ENCODE assay signal across 26 cellular contexts in the genomic region with DNA sequence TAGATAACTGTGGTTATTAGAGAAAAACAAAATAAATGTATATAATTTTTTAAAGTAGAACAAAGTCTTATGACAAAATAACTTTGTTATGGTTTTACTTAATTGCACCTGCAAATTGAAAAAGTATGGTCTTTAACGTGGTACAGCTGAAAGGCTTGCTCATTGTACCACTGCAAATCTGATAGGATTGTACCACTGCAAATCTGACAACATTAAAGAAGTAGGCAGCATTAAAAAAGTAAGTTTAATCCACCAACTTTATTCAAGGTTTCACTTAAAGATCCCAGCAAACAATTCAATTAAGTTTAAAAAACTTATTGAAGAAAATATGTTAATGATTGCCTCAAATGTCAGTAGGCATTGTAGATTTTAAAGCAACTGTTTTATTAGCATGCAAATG. TPM values are rescaled to one million over a fixed set of nuclear protein-coding genes. Genes with fewer than 3 reads are reported as not detected.
"Had no signal": no experiment of that assay in that cellular context is flagged by ENCODE, and none has a peak within 500 bp of the region (broad histone marks: within the 10 kb centered on the region; RNA-seq: fewer than 3 reads in every experiment).

No MANE protein-coding gene starts in this region.

- H3K9me3 Mint-ChIP-seq: nephron; stimulated activated effector memory CD8-positive, alpha-beta T cell treated with anti-CD3 and anti-CD28 coated beads, Interleukin-12 subunit alpha, Interleukin-12 subunit beta, amount 100 ng/mL, for 72 hours; stimulated activated naive CD8-positive, alpha-beta T cell treated with anti-CD3 and anti-CD28 coated beads, Interleukin-15, Interleukin-2, amounts not matched to agents 100 ng/mL and 50 ng/mL, for 24 hours had no signal

- H3K36me3 ChIP-seq: left lung, lower lobe of right lung, ovary, sigmoid colon, spleen, suprapubic skin, thoracic aorta, tibial artery, upper lobe of right lung had no signal

- ATAC-seq: left colon; left lung; lower lobe of right lung; naive thymus-derived CD8-positive, alpha-beta T cell; right cardiac atrium; stimulated activated effector memory CD8-positive, alpha-beta T cell treated with anti-CD3 and anti-CD28 coated beads, Interleukin-12 subunit alpha, Interleukin-12 subunit beta, amount 100 ng/mL, for 72 hours; upper lobe of right lung had no signal

- H3K27ac Mint-ChIP-seq: naive thymus-derived CD8-positive, alpha-beta T cell; nephron; progenitor cell of endocrine pancreas; stimulated activated effector memory CD8-positive, alpha-beta T cell treated with anti-CD3 and anti-CD28 coated beads, Interleukin-12 subunit alpha, Interleukin-12 subunit beta, amount 100 ng/mL, for 72 hours; stimulated activated naive CD8-positive, alpha-beta T cell treated with anti-CD3 and anti-CD28 coated beads, Interleukin-15, Interleukin-2, amounts not matched to agents 100 ng/mL and 50 ng/mL, for 24 hours had no signal

- H3K27me3 ChIP-seq: ovary had no signal

- H3K9me3 ChIP-seq: left lung, lower lobe of right lung, ovary, sigmoid colon, spleen, suprapubic skin, thoracic aorta, tibial artery, upper lobe of right lung had no signal

- H3K4me3 Mint-ChIP-seq: naive thymus-derived CD8-positive, alpha-beta T cell; stimulated activated effector memory CD8-positive, alpha-beta T cell treated with anti-CD3 and anti-CD28 coated beads, Interleukin-12 subunit alpha, Interleukin-12 subunit beta, amount 100 ng/mL, for 72 hours; stimulated activated naive CD8-positive, alpha-beta T cell treated with anti-CD3 and anti-CD28 coated beads, Interleukin-15, Interleukin-2, amounts not matched to agents 100 ng/mL and 50 ng/mL, for 24 hours had no signal

- H3K27ac ChIP-seq: hepatocyte, left lung, lower lobe of right lung, ovary, sigmoid colon, spleen, suprapubic skin, thoracic aorta, tibial artery, upper lobe of right lung had no signal

- H3K36me3 Mint-ChIP-seq: stimulated activated effector memory CD8-positive, alpha-beta T cell treated with anti-CD3 and anti-CD28 coated beads, Interleukin-12 subunit alpha, Interleukin-12 subunit beta, amount 100 ng/mL, for 72 hours had no signal

- H3K4me3 ChIP-seq: hepatocyte, left lung, lower lobe of right lung, ovary, sigmoid colon, spleen, suprapubic skin, thoracic aorta, tibial artery, upper lobe of right lung had no signal

- DNase-seq: kidney; left colon; left lung; lower lobe of right lung; mammary epithelial cell; mesenchymal stem cell; naive thymus-derived CD8-positive, alpha-beta T cell; ovary; retina; right cardiac atrium; sigmoid colon; small intestine; spleen; stimulated activated CD4-positive, alpha-beta T cell treated with anti-CD3 and anti-CD28 coated beads, Interleukin-4, amount 100 ng/mL, for 24 hours; stimulated activated naive CD4-positive, alpha-beta T cell; tibial artery; trophoblast cell; upper lobe of right lung had no signal

RNA-seq across cellular contexts. Expression of a gene that starts 4.7 kb away (rescaled TPM):
- total RNA-seq: mammary epithelial cell; naive thymus-derived CD8-positive, alpha-beta T cell; spleen; thoracic aorta had no signal
- polyA plus RNA-seq: mammary epithelial cell; naive thymus-derived CD8-positive, alpha-beta T cell; right cardiac atrium had no signal

RNA-seq across cellular contexts. Expression of a gene that starts 50.4 kb away (rescaled TPM):
- total RNA-seq: hepatocyte; left colon; naive thymus-derived CD8-positive, alpha-beta T cell; omental fat pad; sigmoid colon; spleen; suprapubic skin; thoracic aorta had no signal
- polyA plus RNA-seq: naive thymus-derived CD8-positive, alpha-beta T cell; sigmoid colon had no signal
